ENCODE assay signal across 1 cellular context in the genomic region with DNA sequence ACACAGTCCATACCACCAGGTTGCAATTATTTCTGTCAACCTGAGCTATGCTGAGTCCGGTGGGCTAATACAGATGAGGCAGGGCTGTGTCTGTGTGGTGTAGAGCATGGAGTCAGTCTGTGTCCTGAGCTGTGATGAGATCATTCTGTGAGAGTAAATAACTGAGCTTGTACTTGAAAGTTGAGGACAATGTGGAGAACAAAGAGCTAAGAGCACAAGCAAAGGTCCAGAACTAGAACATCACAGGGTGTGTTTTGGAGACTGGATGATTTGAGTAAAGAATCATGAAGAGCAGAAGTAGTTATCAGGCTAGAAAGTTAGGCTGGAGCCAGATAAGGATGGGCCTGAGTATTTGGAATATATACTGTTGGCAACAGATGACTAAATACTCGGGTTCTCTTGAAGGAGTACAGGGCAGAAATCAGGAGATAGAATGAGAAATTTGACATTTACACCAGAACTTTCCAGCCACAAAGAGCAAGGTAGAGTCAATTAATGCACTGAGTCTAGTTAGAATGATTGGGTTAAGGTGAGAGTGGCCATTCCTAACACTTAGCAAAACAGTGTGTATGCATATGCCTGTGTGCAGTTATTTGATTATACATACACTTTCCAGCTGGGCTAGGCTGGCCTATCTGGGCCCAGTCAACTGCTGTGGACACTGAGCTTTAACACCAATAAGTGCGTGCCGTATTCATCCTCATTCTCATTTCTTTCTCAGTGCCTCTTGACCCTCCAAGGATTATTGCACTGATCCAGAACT.
TF ChIP-seq lines count a peak whose summit lies in the region.

No MANE protein-coding gene starts in this region.

TF ChIP-seq in SK-N-SH treated with all-trans-retinoic acid at 6 μM for 48 hours, 23 proteins besides CTCF, POLR2A, EP300 and RAD21 (continued from another document):
- TF ChIP-seq, protein P1, sequence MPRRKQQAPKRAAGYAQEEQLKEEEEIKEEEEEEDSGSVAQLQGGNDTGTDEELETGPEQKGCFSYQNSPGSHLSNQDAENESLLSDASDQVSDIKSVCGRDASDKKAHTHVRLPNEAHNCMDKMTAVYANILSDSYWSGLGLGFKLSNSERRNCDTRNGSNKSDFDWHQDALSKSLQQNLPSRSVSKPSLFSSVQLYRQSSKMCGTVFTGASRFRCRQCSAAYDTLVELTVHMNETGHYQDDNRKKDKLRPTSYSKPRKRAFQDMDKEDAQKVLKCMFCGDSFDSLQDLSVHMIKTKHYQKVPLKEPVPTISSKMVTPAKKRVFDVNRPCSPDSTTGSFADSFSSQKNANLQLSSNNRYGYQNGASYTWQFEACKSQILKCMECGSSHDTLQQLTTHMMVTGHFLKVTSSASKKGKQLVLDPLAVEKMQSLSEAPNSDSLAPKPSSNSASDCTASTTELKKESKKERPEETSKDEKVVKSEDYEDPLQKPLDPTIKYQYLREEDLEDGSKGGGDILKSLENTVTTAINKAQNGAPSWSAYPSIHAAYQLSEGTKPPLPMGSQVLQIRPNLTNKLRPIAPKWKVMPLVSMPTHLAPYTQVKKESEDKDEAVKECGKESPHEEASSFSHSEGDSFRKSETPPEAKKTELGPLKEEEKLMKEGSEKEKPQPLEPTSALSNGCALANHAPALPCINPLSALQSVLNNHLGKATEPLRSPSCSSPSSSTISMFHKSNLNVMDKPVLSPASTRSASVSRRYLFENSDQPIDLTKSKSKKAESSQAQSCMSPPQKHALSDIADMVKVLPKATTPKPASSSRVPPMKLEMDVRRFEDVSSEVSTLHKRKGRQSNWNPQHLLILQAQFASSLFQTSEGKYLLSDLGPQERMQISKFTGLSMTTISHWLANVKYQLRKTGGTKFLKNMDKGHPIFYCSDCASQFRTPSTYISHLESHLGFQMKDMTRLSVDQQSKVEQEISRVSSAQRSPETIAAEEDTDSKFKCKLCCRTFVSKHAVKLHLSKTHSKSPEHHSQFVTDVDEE (CRISPR knock-in tag; IDR thresholded peaks at IDR 0.05): no peak
- TF ChIP-seq ESRRG (CRISPR knock-in tag; IDR thresholded peaks at IDR 0.05) (no peak), ARNTL (CRISPR knock-in tag; IDR thresholded peaks at IDR 0.05; ENCODE audit: borderline replicate concordance, low read depth) (no peak), BACH2 (CRISPR knock-in tag; IDR thresholded peaks at IDR 0.05; ENCODE audit: borderline replicate concordance) (no peak)
